Comparison of ENCODE assay signal across 31 cellular contexts in genomic region chr2:203711399-203711798, GRCh38. TPM values are rescaled to one million over a fixed set of nuclear protein-coding genes. Genes with fewer than 3 reads are reported as not detected.
DNase-seq lines count a peak whose midpoint lies in the region; ATAC-seq, FAIRE-seq and TF ChIP-seq lines count a peak whose summit lies in the region.
"Had no signal": no experiment of that assay in that cellular context is flagged by ENCODE, and none has a peak within 500 bp of the region (broad histone marks: within the 10 kb centered on the region; RNA-seq: fewer than 3 reads in every experiment).

No MANE protein-coding gene starts in this region.

- TF ChIP-seq EP300 in tibial nerve (IDR thresholded peaks at IDR 0.05), result no peak

- H3K36me3 Mint-ChIP-seq in T-helper 1 cell treated with Interleukin-12 subunit alpha and Interleukin-12 subunit beta and Interleukin-4 antibody, amounts not matched to agents 30 μg/mL and 1 μg/mL, for 36 hours (ENCODE audit: low read depth), result peaks cover 66% of the 10 kb centered on the region
- H3K36me3 Mint-ChIP-seq in CD8-positive, alpha-beta T cell, result peaks cover 77% of the 10 kb centered on the region
- H3K36me3 Mint-ChIP-seq in T-helper 2 cell treated with Interferon-gamma antibody and Interleukin-4, amounts not matched to agents 5 μg/mL and 100 μg/mL, for 36 hours (ENCODE audit: low read depth), result peaks cover 77% of the 10 kb centered on the region

- intact Hi-C loops in CD8-positive, alpha-beta T cell (cut with DNase I, micrococcal nuclease), result loop anchor here in 1 of 2 experiments (10.0 kb wide), 1 partner anchor 223 kb away; the partner anchor contains the start of gene ICOS

- peak overlapping the region; percentile 97 for H3K27ac Mint-ChIP-seq in T-helper 1 cell treated with Interleukin-12 subunit alpha and Interleukin-12 subunit beta and Interleukin-4 antibody, amounts not matched to agents 30 μg/mL and 1 μg/mL, for 36 hours
- peak overlapping the region; percentile 95 for H3K27ac Mint-ChIP-seq in CD8-positive, alpha-beta T cell
- H3K27ac Mint-ChIP-seq in T-helper 2 cell treated with Interferon-gamma antibody and Interleukin-4, amounts not matched to agents 5 μg/mL and 100 μg/mL, for 36 hours, result peak overlapping the region; percentile 100
- H3K27ac Mint-ChIP-seq: naive B cell had no signal

- ATAC-seq in CD8-positive, alpha-beta T cell, result peak; percentile 13
- ATAC-seq in GM19467 (IDR thresholded peaks at IDR 0.05; ENCODE audit: unreplicated experiment), result no peak
- no peak for ATAC-seq in HG02763 (IDR thresholded peaks at IDR 0.05; ENCODE audit: unreplicated experiment)
- ATAC-seq: heart left ventricle, HepG2 had no signal

- H3K9me3 ChIP-seq in CD8-positive, alpha-beta T cell (ENCODE audit: low read length), result no peaks in the 10 kb centered on the region
- no peaks in the 10 kb centered on the region for H3K9me3 ChIP-seq in tibial nerve
- H3K9me3 ChIP-seq: ascending aorta, heart left ventricle, spleen, transverse colon had no signal

- peaks cover 63% of the 10 kb centered on the region for H3K4me1 ChIP-seq in CD8-positive, alpha-beta T cell (ENCODE audit: insufficient read depth, low read length)
- H3K4me1 ChIP-seq in tibial nerve, result peaks cover 0 to 9% (median 0%) of the 10 kb centered on the region in 4 donors
- H3K4me1 ChIP-seq: ascending aorta, transverse colon had no signal

- WGBS in tibial nerve, 2 donors, result 91 to 97% methylated on average over 3 of the region's 3 CpGs

- no peak for FAIRE-seq in bronchial epithelial cell (lab: Jason Lieb, UNC)
- FAIRE-seq: H1, HepG2 had no signal

- DNase-seq in T-helper 1 cell (no peak), bronchial epithelial cell (ENCODE audit: low read depth) (peak; percentile 19), tibial nerve (ENCODE audit: low spot score in 2 of 2) (no peak)
- no peak for DNase-seq in CD8-positive, alpha-beta T cell
- DNase-seq in T-helper 2 cell treated with Interferon-gamma antibody and Interleukin-4, amounts not matched to agents 5 μg/mL and 100 μg/mL, for 36 hours (ENCODE audit: low spot score), result no peak
- DNase-seq: 8988T; activated CD8-positive, alpha-beta memory T cell treated with anti-CD3 and anti-CD28 coated beads for 24 hours; activated effector memory CD4-positive, alpha-beta T cell treated with anti-CD3 and anti-CD28 coated beads, Interleukin-2, amount 50 U/mL, for 16 hours; central memory CD4-positive, alpha-beta T cell; dorsolateral prefrontal cortex; heart left ventricle; mesendoderm; naive B cell; NCI-H1105 treated with DMSO at 0.1 percent for 48 hours; NCI-H2081 treated with DMSO at 0.1 percent for 48 hours; NCI-H446; PC-9; SHP77; spleen; stimulated activated CD4-positive, alpha-beta T cell treated with anti-CD3 and anti-CD28 coated beads, Interleukin-4, amount 100 ng/mL, for 1 hour; stimulated activated naive CD4-positive, alpha-beta T cell treated with Interleukin-2 at 50 U/mL for 16 hours; transverse colon had no signal

- no peak for TF ChIP-seq POLR2A in tibial nerve (IDR thresholded peaks at IDR 0.05)

- no peaks in the 10 kb centered on the region for H3K27me3 ChIP-seq in CD8-positive, alpha-beta T cell (ENCODE audit: insufficient read depth, low read length)
- no peaks in the 10 kb centered on the region for H3K27me3 ChIP-seq in bronchial epithelial cell (ENCODE audit: control insufficient read depth, insufficient read depth, low read length)
- no peaks in the 10 kb centered on the region for H3K27me3 ChIP-seq in tibial nerve
- H3K27me3 ChIP-seq: ascending aorta, heart left ventricle, spleen, transverse colon had no signal

- H3K27me3 Mint-ChIP-seq in T-helper 1 cell treated with Interleukin-12 subunit alpha and Interleukin-12 subunit beta and Interleukin-4 antibody, amounts not matched to agents 30 μg/mL and 1 μg/mL, for 36 hours (ENCODE audit: low read depth), result no peaks in the 10 kb centered on the region
- no peaks in the 10 kb centered on the region for H3K27me3 Mint-ChIP-seq in CD8-positive, alpha-beta T cell (ENCODE audit: low read depth)
- no peaks in the 10 kb centered on the region for H3K27me3 Mint-ChIP-seq in T-helper 2 cell treated with Interferon-gamma antibody and Interleukin-4, amounts not matched to agents 5 μg/mL and 100 μg/mL, for 36 hours (ENCODE audit: low read depth)

- H3K4me3 Mint-ChIP-seq in T-helper 1 cell treated with Interleukin-12 subunit alpha and Interleukin-12 subunit beta and Interleukin-4 antibody, amounts not matched to agents 30 μg/mL and 1 μg/mL, for 36 hours, result peak overlapping the region; percentile 83
- peak overlapping the region; percentile 93 for H3K4me3 Mint-ChIP-seq in CD8-positive, alpha-beta T cell
- H3K4me3 Mint-ChIP-seq in T-helper 2 cell treated with Interferon-gamma antibody and Interleukin-4, amounts not matched to agents 5 μg/mL and 100 μg/mL, for 36 hours, result peak overlapping the region; percentile 85
- H3K4me3 Mint-ChIP-seq: naive B cell had no signal

- TF ChIP-seq CTCF in CD8-positive, alpha-beta T cell (IDR thresholded peaks at IDR 0.05), result no peak
- TF ChIP-seq CTCF in bronchial epithelial cell (IDR thresholded peaks at IDR 0.05; ENCODE audit: insufficient read depth, low read length, severe bottlenecking), result no peak
- no peak for TF ChIP-seq CTCF in tibial nerve (IDR thresholded peaks at IDR 0.05)

- CTCF ChIA-PET in CD8-positive, alpha-beta T cell (lab: Charles Lee), result interaction anchor here (0.8 to 1.6 kb wide), 3 partner anchors 9 to 1738 kb away, joined by 3 to 6 read pairs (median 5); no protein-coding TSS in a partner anchor

- H3K27ac ChIP-seq in CD8-positive, alpha-beta T cell (ENCODE audit: low read depth, low read length), result no peak overlapping the region
- H3K27ac ChIP-seq in tibial nerve, result no peak overlapping the region
- H3K27ac ChIP-seq: ascending aorta, dorsolateral prefrontal cortex, PC-9 had no signal

- H3K4me3 ChIP-seq in CD8-positive, alpha-beta T cell (ENCODE audit: low read depth, low read length), result peak overlapping the region; percentile 64
- H3K4me3 ChIP-seq in bronchial epithelial cell (ENCODE audit: low read depth, low read length), result no peak overlapping the region
- H3K4me3 ChIP-seq in tibial nerve, result no peak overlapping the region
- H3K4me3 ChIP-seq: ascending aorta, dorsolateral prefrontal cortex, heart left ventricle, PC-9, spleen, transverse colon had no signal

- peaks cover 67% of the 10 kb centered on the region for H3K4me1 Mint-ChIP-seq in T-helper 1 cell treated with Interleukin-12 subunit alpha and Interleukin-12 subunit beta and Interleukin-4 antibody, amounts not matched to agents 30 μg/mL and 1 μg/mL, for 36 hours (ENCODE audit: low read depth)
- H3K4me1 Mint-ChIP-seq in CD8-positive, alpha-beta T cell (ENCODE audit: low read depth), result peaks cover 72% of the 10 kb centered on the region
- peaks cover 58% of the 10 kb centered on the region for H3K4me1 Mint-ChIP-seq in T-helper 2 cell treated with Interferon-gamma antibody and Interleukin-4, amounts not matched to agents 5 μg/mL and 100 μg/mL, for 36 hours (ENCODE audit: low read depth)

- H3K9me3 Mint-ChIP-seq in T-helper 1 cell treated with Interleukin-12 subunit alpha and Interleukin-12 subunit beta and Interleukin-4 antibody, amounts not matched to agents 30 μg/mL and 1 μg/mL, for 36 hours, result no peaks in the 10 kb centered on the region
- no peaks in the 10 kb centered on the region for H3K9me3 Mint-ChIP-seq in CD8-positive, alpha-beta T cell
- H3K9me3 Mint-ChIP-seq in T-helper 2 cell treated with Interferon-gamma antibody and Interleukin-4, amounts not matched to agents 5 μg/mL and 100 μg/mL, for 36 hours, result no peaks in the 10 kb centered on the region

- POLR2A ChIA-PET in CD8-positive, alpha-beta T cell (lab: Charles Lee), result interaction anchor here (5.9 to 7.6 kb wide), 2 partner anchors 8 to 29 kb away, joined by 60 to 119 read pairs; no protein-coding TSS in a partner anchor

- no peaks in the 10 kb centered on the region for H3K36me3 ChIP-seq in CD8-positive, alpha-beta T cell (ENCODE audit: insufficient read depth, low read length)
- H3K36me3 ChIP-seq in bronchial epithelial cell (ENCODE audit: control insufficient read depth, insufficient read depth, low read length) (no peaks in the 10 kb centered on the region), tibial nerve (no peaks in the 10 kb centered on the region)
- H3K36me3 ChIP-seq: ascending aorta, heart left ventricle, spleen, transverse colon had no signal

RNA-seq across cellular contexts. Expression of gene CD28, which starts 5.0 kb away (rescaled TPM):
- 10 to 100 TPM; 78.4 to 80.7 TPM for total RNA-seq in CD8-positive, alpha-beta T cell
- total RNA-seq in bronchial epithelial cell, result not detected in 2 replicates
- total RNA-seq in tibial nerve, result 10 to 100 TPM in 1 of 4 donors, under 1 TPM in 3; 0.22 to 13.8 (median 0.60) TPM
- total RNA-seq: epithelial cell of proximal tubule, fibroblast of villous mesenchyme, H1, HepG2, osteoblast, PC-9 had no signal

Comparison
In these comparisons a context has a peak if more than half of its experiments do, and no peak if none do; other contexts are left out.
1. RNA of gene CD28, which starts 5.0 kb away (total RNA-seq): 78.4 to 80.7 TPM in CD8-positive, alpha-beta T cell; 0.22 to 13.8 TPM in tibial nerve and not detected in bronchial epithelial cell; every median in the first group is over 4 times any median in the second.
2. Peak in every context shown above with its lines, with median percentiles within 50 percentile points of each other: H3K27ac Mint-ChIP-seq and H3K4me3 Mint-ChIP-seq.